ENCODE assay signal across 34 cellular contexts in genomic region chr5:160484644-160485043, GRCh38.
DNase-seq lines count a peak whose midpoint lies in the region; ATAC-seq and TF ChIP-seq lines count a peak whose summit lies in the region.
"Had no signal": no experiment of that assay in that cellular context is flagged by ENCODE, and none has a peak within 500 bp of the region (broad histone marks: within the 10 kb centered on the region; RNA-seq: fewer than 3 reads in every experiment).

No MANE protein-coding gene starts in this region.

- no peak for ATAC-seq in CD4-positive, alpha-beta T cell (ENCODE audit: poor library complexity)
- no peak for ATAC-seq in CD8-positive, alpha-beta T cell
- ATAC-seq in T-cell (replicated peaks in 1 of 4): no peak
- ATAC-seq in effector memory CD8-positive, alpha-beta T cell (replicated peaks): no peak
- no peak for ATAC-seq in esophagus mucosa
- ATAC-seq in HG03342 (IDR thresholded peaks at IDR 0.05; ENCODE audit: unreplicated experiment): no peak
- ATAC-seq: activated naive CD4-positive, alpha-beta T cell treated with anti-CD3 and anti-CD28 coated beads, Interleukin-2, amount 50 U/mL, for 72 hours; HepG2; left colon; SK-N-SH treated with all-trans-retinoic acid at 6 μM for 48 hours had no signal

- no peaks in the 10 kb centered on the region for H3K27me3 ChIP-seq in CD4-positive, alpha-beta T cell (ENCODE audit: control insufficient read depth, insufficient read depth, low read length)
- H3K27me3 ChIP-seq in CD8-positive, alpha-beta T cell (ENCODE audit: insufficient read depth, low read length): no peaks in the 10 kb centered on the region
- H3K27me3 ChIP-seq: BLaER1, colonic mucosa, testis had no signal

- peaks cover 17% of the 10 kb centered on the region for H3K36me3 Mint-ChIP-seq in CD4-positive, alpha-beta T cell (ENCODE audit: low read depth)
- no peaks in the 10 kb centered on the region for H3K36me3 Mint-ChIP-seq in CD8-positive, alpha-beta T cell
- peaks cover 13% of the 10 kb centered on the region for H3K36me3 Mint-ChIP-seq in T-cell
- no peaks in the 10 kb centered on the region for H3K36me3 Mint-ChIP-seq in effector memory CD8-positive, alpha-beta T cell (ENCODE audit: insufficient read depth)

- POLR2A ChIA-PET in CD4-positive, alpha-beta T cell (lab: Charles Lee): interaction anchor here (1.8 kb wide), 1 partner anchor 46 kb away, joined by 5 read pairs; no protein-coding TSS in a partner anchor
- POLR2A ChIA-PET in CD8-positive, alpha-beta T cell (lab: Charles Lee): interaction anchor here (1.6 kb wide), 1 partner anchor 18 kb away, joined by 4 read pairs; no protein-coding TSS in a partner anchor
- POLR2A ChIA-PET in T-cell (lab: Charles Lee): interaction anchor here (0.6 to 1.1 kb wide), 2 partner anchors 11 to 187 kb away, joined by 3 to 11 read pairs; no protein-coding TSS in a partner anchor

- TF ChIP-seq CTCF in CD4-positive, alpha-beta T cell (IDR thresholded peaks at IDR 0.05): no peak
- no peak for TF ChIP-seq CTCF in CD8-positive, alpha-beta T cell (IDR thresholded peaks at IDR 0.05)

- no peaks in the 10 kb centered on the region for H3K36me3 ChIP-seq in CD8-positive, alpha-beta T cell (ENCODE audit: insufficient read depth, low read length)
- H3K36me3 ChIP-seq: colonic mucosa, HAP-1, WERI-Rb-1 had no signal

- H3K4me3 ChIP-seq in CD8-positive, alpha-beta T cell (ENCODE audit: low read depth, low read length): no peak overlapping the region
- H3K4me3 ChIP-seq: BLaER1, colonic mucosa, HAP-1, testis had no signal

- H3K27me3 Mint-ChIP-seq in CD4-positive, alpha-beta T cell: no peaks in the 10 kb centered on the region
- no peaks in the 10 kb centered on the region for H3K27me3 Mint-ChIP-seq in CD8-positive, alpha-beta T cell (ENCODE audit: low read depth)
- no peaks in the 10 kb centered on the region for H3K27me3 Mint-ChIP-seq in T-cell
- H3K27me3 Mint-ChIP-seq in effector memory CD8-positive, alpha-beta T cell: no peaks in the 10 kb centered on the region

- H3K27ac Mint-ChIP-seq in CD4-positive, alpha-beta T cell: peak overlapping the region; percentile 48
- H3K27ac Mint-ChIP-seq in CD8-positive, alpha-beta T cell: peak overlapping the region; percentile 21
- peak overlapping the region; percentile 68 to 79 for H3K27ac Mint-ChIP-seq in T-cell
- H3K27ac Mint-ChIP-seq in effector memory CD8-positive, alpha-beta T cell: peak overlapping the region; percentile 84 to 88
- H3K27ac Mint-ChIP-seq: activated naive CD4-positive, alpha-beta T cell treated with anti-CD3 and anti-CD28 coated beads, Interleukin-2, amount 50 U/mL, for 72 hours had no signal

- H3K4me1 ChIP-seq in CD8-positive, alpha-beta T cell (ENCODE audit: insufficient read depth, low read length): peaks cover 11% of the 10 kb centered on the region
- H3K4me1 ChIP-seq: colonic mucosa, HAP-1, parathyroid adenoma, testis had no signal

- intact Hi-C loops in CD4-positive, alpha-beta T cell (cut with DNase I, micrococcal nuclease): no loop called here
- intact Hi-C loops in CD8-positive, alpha-beta T cell (cut with DNase I, micrococcal nuclease): no loop called here

- peaks cover 43% of the 10 kb centered on the region for H3K4me1 Mint-ChIP-seq in CD4-positive, alpha-beta T cell (ENCODE audit: low read depth)
- peaks cover 25% of the 10 kb centered on the region for H3K4me1 Mint-ChIP-seq in CD8-positive, alpha-beta T cell (ENCODE audit: low read depth)
- H3K4me1 Mint-ChIP-seq in T-cell: peaks cover 13 to 47% (median 39%) of the 10 kb centered on the region in 3 donors
- H3K4me1 Mint-ChIP-seq in effector memory CD8-positive, alpha-beta T cell (ENCODE audit: low read depth in 2 of 2): peaks cover 36 to 43% of the 10 kb centered on the region in 2 donors

- no peaks in the 10 kb centered on the region for H3K9me3 ChIP-seq in CD4-positive, alpha-beta T cell (ENCODE audit: control insufficient read depth, low read length)
- H3K9me3 ChIP-seq in CD8-positive, alpha-beta T cell (ENCODE audit: low read length): no peaks in the 10 kb centered on the region
- H3K9me3 ChIP-seq: BLaER1, colonic mucosa, HAP-1, testis had no signal

- no peaks in the 10 kb centered on the region for H3K9me3 Mint-ChIP-seq in CD4-positive, alpha-beta T cell
- H3K9me3 Mint-ChIP-seq in CD8-positive, alpha-beta T cell: no peaks in the 10 kb centered on the region
- no peaks in the 10 kb centered on the region for H3K9me3 Mint-ChIP-seq in T-cell
- H3K9me3 Mint-ChIP-seq in effector memory CD8-positive, alpha-beta T cell: no peaks in the 10 kb centered on the region
- H3K9me3 Mint-ChIP-seq: activated naive CD4-positive, alpha-beta T cell treated with anti-CD3 and anti-CD28 coated beads, Interleukin-2, amount 50 U/mL, for 72 hours had no signal

- DNase-seq in CD4-positive, alpha-beta T cell: no peak
- no peak for DNase-seq in CD8-positive, alpha-beta T cell
- DNase-seq in T-cell: no peak
- DNase-seq in effector memory CD8-positive, alpha-beta T cell: no peak
- no peak for DNase-seq in RPMI8226
- DNase-seq in DMS153 (lab: John Stamatoyannopoulos, UW): no peak
- DNase-seq: activated CD4-positive, alpha-beta T cell treated with anti-CD3 and anti-CD28 coated beads, Interleukin-2, amount 50 U/mL, for 1 hour; activated CD8-positive, alpha-beta memory T cell treated with anti-CD3 and anti-CD28 coated beads, Interleukin-2, amount 50 U/mL, for 48 hours; aorta; colonic mucosa; DND-41; effector CD8-positive, alpha-beta T cell; GF-D8; hypothalamus; left colon; mesenchymal stem cell; MM.1S; NCI-H1417; NCI-H2081 treated with DMSO at 0.1 percent for 48 hours; NCI-H2227 treated with DMSO at 0.1 percent for 48 hours; NCI-H526; PC-3; retina; stimulated activated naive CD4-positive, alpha-beta T cell treated with Interleukin-2 at 50 U/mL for 16 hours; testis; WERI-Rb-1 had no signal

- no peak overlapping the region for H3K4me3 Mint-ChIP-seq in CD4-positive, alpha-beta T cell
- H3K4me3 Mint-ChIP-seq in CD8-positive, alpha-beta T cell: no peak overlapping the region
- no peak overlapping the region for H3K4me3 Mint-ChIP-seq in T-cell
- H3K4me3 Mint-ChIP-seq in effector memory CD8-positive, alpha-beta T cell: peak overlapping the region; percentile 23 to 63

- CTCF ChIA-PET in CD4-positive, alpha-beta T cell (lab: Charles Lee): interaction anchor here (1.7 to 1.8 kb wide), 2 partner anchors 46 kb away, joined by 5 to 6 read pairs; no protein-coding TSS in a partner anchor
- CTCF ChIA-PET in CD8-positive, alpha-beta T cell (lab: Charles Lee): interaction anchor here (0.6 to 2.0 kb wide), 2 partner anchors 17 to 47 kb away, joined by 3 to 4 read pairs; no protein-coding TSS in a partner anchor
- CTCF ChIA-PET in T-cell (lab: Charles Lee): no interaction called here

- H3K27ac ChIP-seq in CD4-positive, alpha-beta T cell (ENCODE audit: low read depth, low read length): no peak overlapping the region
- H3K27ac ChIP-seq in CD8-positive, alpha-beta T cell (ENCODE audit: low read depth, low read length): no peak overlapping the region
- H3K27ac ChIP-seq: BLaER1, colonic mucosa, parathyroid adenoma, testis, WERI-Rb-1 had no signal

Comparison
In these comparisons a context has a peak if more than half of its experiments do, and no peak if none do; other contexts are left out.
1. H3K27ac Mint-ChIP-seq: peak in every context shown above with its lines; median percentile 86 in effector memory CD8-positive, alpha-beta T cell; 74 in T-cell; 48 in CD4-positive, alpha-beta T cell; 21 in CD8-positive, alpha-beta T cell.
2. H3K4me3 Mint-ChIP-seq: peak in effector memory CD8-positive, alpha-beta T cell (2 of 2); none in CD4-positive, alpha-beta T cell (single experiment), CD8-positive, alpha-beta T cell (single experiment) and T-cell (0 of 3).
3. CTCF ChIA-PET loops: an anchor here in CD4-positive, alpha-beta T cell (1.7 to 1.8 kb wide) and CD8-positive, alpha-beta T cell (0.6 to 2.0 kb wide); none called in T-cell.